Comparison of ENCODE assay signal across 1 cellular context in the genomic region with DNA sequence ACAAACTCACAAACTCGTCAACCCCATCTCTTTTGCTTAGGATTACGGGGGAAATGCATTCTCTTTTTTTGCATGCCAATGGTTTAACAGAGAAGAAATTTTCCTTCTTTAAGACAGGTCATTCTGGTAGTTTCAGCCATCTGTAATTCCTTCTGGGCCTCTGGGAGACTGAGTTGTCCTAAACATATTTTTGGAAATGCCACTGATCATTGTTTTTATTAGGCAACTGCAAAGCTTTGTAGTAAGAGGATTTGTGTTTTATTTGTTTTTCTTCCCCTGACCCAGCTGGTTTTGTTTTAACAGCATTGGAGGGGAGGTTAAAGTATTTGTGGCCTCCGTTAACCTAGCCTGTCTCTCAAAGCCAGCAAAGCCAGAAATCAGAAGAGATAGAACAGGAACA.
TF ChIP-seq lines count a peak whose summit lies in the region.

No MANE protein-coding gene starts in this region.

TF ChIP-seq in GM23338, 12 proteins besides CTCF, POLR2A, EP300 and RAD21 (continued from another document):
- TF ChIP-seq, protein P1, sequence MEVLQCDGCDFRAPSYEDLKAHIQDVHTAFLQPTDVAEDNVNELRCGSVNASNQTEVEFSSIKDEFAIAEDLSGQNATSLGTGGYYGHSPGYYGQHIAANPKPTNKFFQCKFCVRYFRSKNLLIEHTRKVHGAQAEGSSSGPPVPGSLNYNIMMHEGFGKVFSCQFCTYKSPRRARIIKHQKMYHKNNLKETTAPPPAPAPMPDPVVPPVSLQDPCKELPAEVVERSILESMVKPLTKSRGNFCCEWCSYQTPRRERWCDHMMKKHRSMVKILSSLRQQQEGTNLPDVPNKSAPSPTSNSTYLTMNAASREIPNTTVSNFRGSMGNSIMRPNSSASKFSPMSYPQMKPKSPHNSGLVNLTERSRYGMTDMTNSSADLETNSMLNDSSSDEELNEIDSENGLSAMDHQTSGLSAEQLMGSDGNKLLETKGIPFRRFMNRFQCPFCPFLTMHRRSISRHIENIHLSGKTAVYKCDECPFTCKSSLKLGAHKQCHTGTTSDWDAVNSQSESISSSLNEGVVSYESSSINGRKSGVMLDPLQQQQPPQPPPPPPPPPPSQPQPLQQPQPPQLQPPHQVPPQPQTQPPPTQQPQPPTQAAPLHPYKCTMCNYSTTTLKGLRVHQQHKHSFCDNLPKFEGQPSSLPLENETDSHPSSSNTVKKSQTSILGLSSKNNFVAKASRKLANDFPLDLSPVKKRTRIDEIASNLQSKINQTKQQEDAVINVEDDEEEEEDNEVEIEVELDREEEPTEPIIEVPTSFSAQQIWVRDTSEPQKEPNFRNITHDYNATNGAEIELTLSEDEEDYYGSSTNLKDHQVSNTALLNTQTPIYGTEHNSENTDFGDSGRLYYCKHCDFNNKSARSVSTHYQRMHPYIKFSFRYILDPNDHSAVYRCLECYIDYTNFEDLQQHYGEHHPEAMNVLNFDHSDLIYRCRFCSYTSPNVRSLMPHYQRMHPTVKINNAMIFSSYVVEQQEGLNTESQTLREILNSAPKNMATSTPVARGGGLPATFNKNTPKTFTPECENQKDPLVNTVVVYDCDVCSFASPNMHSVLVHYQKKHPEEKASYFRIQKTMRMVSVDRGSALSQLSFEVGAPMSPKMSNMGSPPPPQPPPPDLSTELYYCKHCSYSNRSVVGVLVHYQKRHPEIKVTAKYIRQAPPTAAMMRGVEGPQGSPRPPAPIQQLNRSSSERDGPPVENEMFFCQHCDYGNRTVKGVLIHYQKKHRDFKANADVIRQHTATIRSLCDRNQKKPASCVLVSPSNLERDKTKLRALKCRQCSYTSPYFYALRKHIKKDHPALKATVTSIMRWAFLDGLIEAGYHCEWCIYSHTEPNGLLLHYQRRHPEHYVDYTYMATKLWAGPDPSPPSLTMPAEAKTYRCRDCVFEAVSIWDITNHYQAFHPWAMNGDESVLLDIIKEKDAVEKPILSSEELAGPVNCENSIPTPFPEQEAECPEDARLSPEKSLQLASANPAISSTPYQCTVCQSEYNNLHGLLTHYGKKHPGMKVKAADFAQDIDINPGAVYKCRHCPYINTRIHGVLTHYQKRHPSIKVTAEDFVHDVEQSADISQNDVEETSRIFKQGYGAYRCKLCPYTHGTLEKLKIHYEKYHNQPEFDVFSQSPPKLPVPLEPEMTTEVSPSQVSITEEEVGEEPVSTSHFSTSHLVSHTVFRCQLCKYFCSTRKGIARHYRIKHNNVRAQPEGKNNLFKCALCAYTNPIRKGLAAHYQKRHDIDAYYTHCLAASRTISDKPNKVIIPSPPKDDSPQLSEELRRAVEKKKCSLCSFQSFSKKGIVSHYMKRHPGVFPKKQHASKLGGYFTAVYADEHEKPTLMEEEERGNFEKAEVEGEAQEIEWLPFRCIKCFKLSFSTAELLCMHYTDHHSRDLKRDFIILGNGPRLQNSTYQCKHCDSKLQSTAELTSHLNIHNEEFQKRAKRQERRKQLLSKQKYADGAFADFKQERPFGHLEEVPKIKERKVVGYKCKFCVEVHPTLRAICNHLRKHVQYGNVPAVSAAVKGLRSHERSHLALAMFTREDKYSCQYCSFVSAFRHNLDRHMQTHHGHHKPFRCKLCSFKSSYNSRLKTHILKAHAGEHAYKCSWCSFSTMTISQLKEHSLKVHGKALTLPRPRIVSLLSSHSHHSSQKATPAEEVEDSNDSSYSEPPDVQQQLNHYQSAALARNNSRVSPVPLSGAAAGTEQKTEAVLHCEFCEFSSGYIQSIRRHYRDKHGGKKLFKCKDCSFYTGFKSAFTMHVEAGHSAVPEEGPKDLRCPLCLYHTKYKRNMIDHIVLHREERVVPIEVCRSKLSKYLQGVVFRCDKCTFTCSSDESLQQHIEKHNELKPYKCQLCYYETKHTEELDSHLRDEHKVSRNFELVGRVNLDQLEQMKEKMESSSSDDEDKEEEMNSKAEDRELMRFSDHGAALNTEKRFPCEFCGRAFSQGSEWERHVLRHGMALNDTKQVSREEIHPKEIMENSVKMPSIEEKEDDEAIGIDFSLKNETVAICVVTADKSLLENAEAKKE (CRISPR knock-in tag; IDR thresholded peaks at IDR 0.05) = no peak
- no peak for TF ChIP-seq ZNF114 (CRISPR knock-in tag; IDR thresholded peaks at IDR 0.05)
- no peak for TF ChIP-seq STAT1 (IDR thresholded peaks at IDR 0.05; ENCODE audit: unreplicated experiment)
- no peak for TF ChIP-seq CREB1 (CRISPR knock-in tag; IDR thresholded peaks at IDR 0.05; ENCODE audit: low read depth)
